Comparison of ENCODE assay signal across 25 cellular contexts in genomic region chr11:127050141-127050632, GRCh38. TPM values are rescaled to one million over a fixed set of nuclear protein-coding genes. Genes with fewer than 3 reads are reported as not detected.
"Had no signal": no experiment of that assay in that cellular context is flagged by ENCODE, and none has a peak within 500 bp of the region (broad histone marks: within the 10 kb centered on the region; RNA-seq: fewer than 3 reads in every experiment).

No MANE protein-coding gene starts in this region.

- H3K27ac ChIP-seq: epithelial cell of prostate, gastrocnemius medialis, left lung, prostate gland, right atrium auricular region, thoracic aorta, tibial nerve, upper lobe of left lung had no signal

- H3K4me3 ChIP-seq: gastrocnemius medialis, left lung, prostate gland, right atrium auricular region, thoracic aorta, tibial nerve, upper lobe of left lung had no signal

- H3K27me3 ChIP-seq: gastrocnemius medialis, left lung, right atrium auricular region, tibial nerve, upper lobe of left lung had no signal

- H3K27ac Mint-ChIP-seq: dendritic cell treated with granulocyte-macrophage colony-stimulating factor and Interleukin-4, amounts not matched to agents 40 ng/mL and 50 ng/mL, for 4 days; endodermal cell; mesothelial cell of epicardium; naive thymus-derived CD8-positive, alpha-beta T cell; nephron progenitor cell; stimulated activated effector memory CD8-positive, alpha-beta T cell treated with anti-CD3 and anti-CD28 coated beads, Interleukin-12 subunit alpha, Interleukin-12 subunit beta, amount 100 ng/mL, for 72 hours had no signal

- H3K9me3 ChIP-seq: gastrocnemius medialis, left lung, prostate gland, right atrium auricular region, thoracic aorta, tibial nerve, upper lobe of left lung had no signal

- H3K9me3 Mint-ChIP-seq: dendritic cell treated with granulocyte-macrophage colony-stimulating factor and Interleukin-4, amounts not matched to agents 40 ng/mL and 50 ng/mL, for 4 days; endodermal cell; mesothelial cell of epicardium; naive thymus-derived CD8-positive, alpha-beta T cell; nephron progenitor cell; stimulated activated effector memory CD8-positive, alpha-beta T cell treated with anti-CD3 and anti-CD28 coated beads, Interleukin-12 subunit alpha, Interleukin-12 subunit beta, amount 100 ng/mL, for 72 hours had no signal

- H3K36me3 Mint-ChIP-seq: mesothelial cell of epicardium; naive thymus-derived CD8-positive, alpha-beta T cell; stimulated activated effector memory CD8-positive, alpha-beta T cell treated with anti-CD3 and anti-CD28 coated beads, Interleukin-12 subunit alpha, Interleukin-12 subunit beta, amount 100 ng/mL, for 72 hours had no signal

- H3K36me3 ChIP-seq: gastrocnemius medialis, left lung, prostate gland, right atrium auricular region, thoracic aorta, tibial nerve, upper lobe of left lung had no signal

- H3K4me3 Mint-ChIP-seq: dendritic cell treated with granulocyte-macrophage colony-stimulating factor and Interleukin-4, amounts not matched to agents 40 ng/mL and 50 ng/mL, for 4 days; endodermal cell; mesothelial cell of epicardium; naive thymus-derived CD8-positive, alpha-beta T cell; nephron progenitor cell; stimulated activated effector memory CD8-positive, alpha-beta T cell treated with anti-CD3 and anti-CD28 coated beads, Interleukin-12 subunit alpha, Interleukin-12 subunit beta, amount 100 ng/mL, for 72 hours had no signal

- ATAC-seq: esophagus mucosa; gastrocnemius medialis; left lung; naive thymus-derived CD8-positive, alpha-beta T cell; sciatic nerve; stimulated activated effector memory CD8-positive, alpha-beta T cell treated with anti-CD3 and anti-CD28 coated beads, Interleukin-12 subunit alpha, Interleukin-12 subunit beta, amount 100 ng/mL, for 72 hours had no signal

- H3K4me1 ChIP-seq: gastrocnemius medialis, left lung, prostate gland, right atrium auricular region, tibial nerve, upper lobe of left lung had no signal

- H3K27me3 Mint-ChIP-seq: dendritic cell treated with granulocyte-macrophage colony-stimulating factor and Interleukin-4, amounts not matched to agents 40 ng/mL and 50 ng/mL, for 4 days had no signal

- DNase-seq: effector CD8-positive, alpha-beta T cell; endodermal cell; foreskin fibroblast; gastrocnemius medialis; head of caudate nucleus; kidney; left lung; mesenchymal stem cell; naive thymus-derived CD8-positive, alpha-beta T cell; nephron progenitor cell; nucleus accumbens; stimulated activated CD4-positive, alpha-beta T cell treated with anti-CD3 and anti-CD28 coated beads, Interleukin-2, amount 100 ng/mL, for 24 hours; stimulated activated CD4-positive, alpha-beta T cell treated with anti-CD3 and anti-CD28 coated beads, Interleukin-4, amount 100 ng/mL, for 24 hours; stimulated activated naive CD4-positive, alpha-beta T cell treated with Interleukin-2 at 50 U/mL for 16 hours had no signal

- H3K4me1 Mint-ChIP-seq: mesothelial cell of epicardium; naive thymus-derived CD8-positive, alpha-beta T cell; stimulated activated effector memory CD8-positive, alpha-beta T cell treated with anti-CD3 and anti-CD28 coated beads, Interleukin-12 subunit alpha, Interleukin-12 subunit beta, amount 100 ng/mL, for 72 hours had no signal

RNA-seq across cellular contexts. Expression of gene KIRREL3, which starts 49.6 kb away (rescaled TPM):
- total RNA-seq: left lung; naive thymus-derived CD8-positive, alpha-beta T cell; thoracic aorta; tibial nerve had no signal
- polyA plus RNA-seq: naive thymus-derived CD8-positive, alpha-beta T cell had no signal
